14 cellular contexts compared by ENCODE assay signal in genomic region chr14:61453103-61453767, GRCh38.
A peak's percentile ranks its signal among the peaks of the same experiment; 100 is the strongest.
DNase-seq lines count a peak whose midpoint lies in the region; ATAC-seq and TF ChIP-seq lines count a peak whose summit lies in the region.
"Had no signal": no experiment of that assay in that cellular context is flagged by ENCODE, and none has a peak within 500 bp of the region (broad histone marks: within the 10 kb centered on the region; RNA-seq: fewer than 3 reads in every experiment).

No MANE protein-coding gene starts in this region.

- H3K27ac ChIP-seq in CD4-positive, alpha-beta T cell (ENCODE audit: low read depth, low read length): peak overlapping the region; percentile 54
- H3K27ac ChIP-seq in DND-41 (ENCODE audit: low read length) (peak overlapping the region; percentile 90), gastrocnemius medialis (no peak overlapping the region)
- peak overlapping the region; percentile 65 for H3K27ac ChIP-seq in naive thymus-derived CD4-positive, alpha-beta T cell (ENCODE audit: low read depth, low read length)
- H3K27ac ChIP-seq: brain microvascular endothelial cell, sigmoid colon had no signal

- peak overlapping the region; percentile 91 for H3K27ac Mint-ChIP-seq in CD4-positive, alpha-beta T cell
- peak overlapping the region; percentile 90 for H3K27ac Mint-ChIP-seq in activated T-cell treated with anti-CD3 and anti-CD28 coated beads, Interleukin-2, amount 50 U/mL, for 72 hours
- H3K27ac Mint-ChIP-seq in naive thymus-derived CD4-positive, alpha-beta T cell: peak overlapping the region in 8 of 9 donors; percentile 87 to 98 (median 93)
- H3K27ac Mint-ChIP-seq: type B pancreatic cell had no signal

- no peaks in the 10 kb centered on the region for H3K9me3 ChIP-seq in CD4-positive, alpha-beta T cell (ENCODE audit: control insufficient read depth, low read length)
- no peaks in the 10 kb centered on the region for H3K9me3 ChIP-seq in DND-41 (ENCODE audit: insufficient read depth, low read length, severe bottlenecking)
- H3K9me3 ChIP-seq in naive thymus-derived CD4-positive, alpha-beta T cell (ENCODE audit: control insufficient read depth in 2 of 3, low read length in 3 of 3): no peaks in the 10 kb centered on the region
- no peaks in the 10 kb centered on the region for H3K9me3 ChIP-seq in gastrocnemius medialis
- H3K9me3 ChIP-seq: sigmoid colon, SK-N-SH had no signal

- H4K20me1 ChIP-seq in DND-41 (ENCODE audit: insufficient read depth, low read length): no peaks in the 10 kb centered on the region

- no peaks in the 10 kb centered on the region for H3K27me3 ChIP-seq in CD4-positive, alpha-beta T cell (ENCODE audit: control insufficient read depth, insufficient read depth, low read length)
- H3K27me3 ChIP-seq in DND-41 (ENCODE audit: insufficient read depth, low read length, poor library complexity): no peaks in the 10 kb centered on the region
- no peaks in the 10 kb centered on the region for H3K27me3 ChIP-seq in naive thymus-derived CD4-positive, alpha-beta T cell (ENCODE audit: control insufficient read depth in 2 of 2, insufficient read depth in 2 of 2, low read length in 2 of 2)
- no peaks in the 10 kb centered on the region for H3K27me3 ChIP-seq in gastrocnemius medialis
- H3K27me3 ChIP-seq: brain microvascular endothelial cell had no signal

- no peaks in the 10 kb centered on the region for H3K9me3 Mint-ChIP-seq in CD4-positive, alpha-beta T cell
- no peaks in the 10 kb centered on the region for H3K9me3 Mint-ChIP-seq in activated T-cell treated with anti-CD3 and anti-CD28 coated beads, Interleukin-2, amount 50 U/mL, for 72 hours
- H3K9me3 Mint-ChIP-seq in naive thymus-derived CD4-positive, alpha-beta T cell: no peaks in the 10 kb centered on the region
- H3K9me3 Mint-ChIP-seq: type B pancreatic cell had no signal

- H2AFZ ChIP-seq in DND-41 (ENCODE audit: low read depth, low read length): peak overlapping the region; percentile 41; the same call in 1 of the 2 replicates

- H3K4me2 ChIP-seq in DND-41 (ENCODE audit: insufficient read depth, low read length): peak overlapping the region; percentile 57
- H3K4me2 ChIP-seq: SK-N-SH had no signal

- in situ Hi-C loops in gastrocnemius medialis (cut with MboI; ENCODE audit: low sequenced_read_pairs in 4 of 4): loop anchor here (10.0 to 25.0 kb wide), 5 partner anchors 148 to 684 kb away; no protein-coding TSS in a partner anchor

- H3K36me3 ChIP-seq in DND-41 (ENCODE audit: insufficient read depth, low read length) (peaks cover 78% of the 10 kb centered on the region), gastrocnemius medialis (peaks cover 0 to 7% of the 10 kb centered on the region in 2 donors)
- H3K36me3 ChIP-seq in naive thymus-derived CD4-positive, alpha-beta T cell (ENCODE audit: control insufficient read depth in 2 of 3, insufficient read depth in 3 of 3, low read length in 3 of 3): peaks cover 19 to 33% (median 30%) of the 10 kb centered on the region in 3 experiments
- H3K36me3 ChIP-seq: brain microvascular endothelial cell had no signal

- TF ChIP-seq POLR2A in gastrocnemius medialis (IDR thresholded peaks at IDR 0.05): no peak

- POLR2A ChIA-PET in CD4-positive, alpha-beta T cell (lab: Charles Lee): interaction anchor here (0.5 to 2.4 kb wide), 21 partner anchors 11 to 172 kb away, joined by 3 to 21 read pairs (median 5); partner anchors contain the start of genes PRKCH and TMEM30B
- POLR2A ChIA-PET in naive thymus-derived CD4-positive, alpha-beta T cell (lab: Charles Lee): interaction anchor here (0.6 to 1.7 kb wide), 11 partner anchors 17 to 172 kb away, joined by 3 to 17 read pairs (median 4); partner anchors contain the start of genes PRKCH and TMEM30B

- peaks cover 67% of the 10 kb centered on the region for H3K79me2 ChIP-seq in DND-41 (ENCODE audit: insufficient read depth, low read length)

- ATAC-seq in CD4-positive, alpha-beta T cell (ENCODE audit: poor library complexity): no peak
- ATAC-seq in DND-41 (ENCODE audit: insufficient read depth, low read depth) (no peak), gastrocnemius medialis (no peak)
- ATAC-seq in activated T-cell treated with anti-CD3 and anti-CD28 coated beads, Interleukin-2, amount 50 U/mL, for 72 hours (replicated peaks in 1 of 2): no peak
- ATAC-seq in naive thymus-derived CD4-positive, alpha-beta T cell: no peak

- peak overlapping the region; percentile 83 for H3K4me3 Mint-ChIP-seq in CD4-positive, alpha-beta T cell
- peak overlapping the region; percentile 73 to 82 for H3K4me3 Mint-ChIP-seq in activated T-cell treated with anti-CD3 and anti-CD28 coated beads, Interleukin-2, amount 50 U/mL, for 72 hours
- peak overlapping the region; percentile 64 to 90 (median 80) for H3K4me3 Mint-ChIP-seq in naive thymus-derived CD4-positive, alpha-beta T cell
- H3K4me3 Mint-ChIP-seq: type B pancreatic cell had no signal

- H3K4me1 Mint-ChIP-seq in CD4-positive, alpha-beta T cell (ENCODE audit: low read depth): peaks cover 95% of the 10 kb centered on the region
- H3K4me1 Mint-ChIP-seq in activated T-cell treated with anti-CD3 and anti-CD28 coated beads, Interleukin-2, amount 50 U/mL, for 72 hours (ENCODE audit: low read depth): peaks cover 98% of the 10 kb centered on the region
- peaks cover 69 to 99% (median 95%) of the 10 kb centered on the region in 7 donors for H3K4me1 Mint-ChIP-seq in naive thymus-derived CD4-positive, alpha-beta T cell

- H3K9ac ChIP-seq in DND-41 (ENCODE audit: low read depth, low read length): peak overlapping the region; percentile 70
- H3K9ac ChIP-seq: SK-N-SH had no signal

- CTCF ChIA-PET in CD4-positive, alpha-beta T cell (lab: Charles Lee): interaction anchor here (0.7 to 1.2 kb wide), 4 partner anchors 10 to 184 kb away, joined by 3 to 6 read pairs (median 3); no protein-coding TSS in a partner anchor
- CTCF ChIA-PET in naive thymus-derived CD4-positive, alpha-beta T cell (lab: Charles Lee): interaction anchor here (0.7 to 1.8 kb wide), 4 partner anchors 8 to 161 kb away, joined by 3 to 6 read pairs (median 4); no protein-coding TSS in a partner anchor

- intact Hi-C loops in CD4-positive, alpha-beta T cell (cut with DNase I, micrococcal nuclease): loop anchor here (2.0 to 5.0 kb wide), 4 partner anchors 46 to 156 kb away; no protein-coding TSS in a partner anchor
- intact Hi-C loops in naive thymus-derived CD4-positive, alpha-beta T cell (cut with micrococcal nuclease): loop anchor here in 1 of 2 donors (2.0 kb wide), 3 partner anchors 14 to 130 kb away; no protein-coding TSS in a partner anchor
- intact Hi-C loops in gastrocnemius medialis (cut with DNase I; ENCODE audit: low total_unique reads): loop anchor here (5.0 kb wide), 1 partner anchor 131 kb away; the partner anchor contains the start of gene PRKCH

- H3K27me3 Mint-ChIP-seq in CD4-positive, alpha-beta T cell: no peaks in the 10 kb centered on the region
- H3K27me3 Mint-ChIP-seq in activated T-cell treated with anti-CD3 and anti-CD28 coated beads, Interleukin-2, amount 50 U/mL, for 72 hours (ENCODE audit: low read depth): no peaks in the 10 kb centered on the region
- no peaks in the 10 kb centered on the region for H3K27me3 Mint-ChIP-seq in naive thymus-derived CD4-positive, alpha-beta T cell
- H3K27me3 Mint-ChIP-seq: type B pancreatic cell had no signal

- peaks cover 100% of the 10 kb centered on the region for H3K36me3 Mint-ChIP-seq in CD4-positive, alpha-beta T cell (ENCODE audit: low read depth)
- H3K36me3 Mint-ChIP-seq in activated T-cell treated with anti-CD3 and anti-CD28 coated beads, Interleukin-2, amount 50 U/mL, for 72 hours (ENCODE audit: insufficient read depth in 2 of 2): peaks cover 30 to 70% of the 10 kb centered on the region in 2 donors
- peaks cover 18 to 84% (median 59%) of the 10 kb centered on the region in 5 donors for H3K36me3 Mint-ChIP-seq in naive thymus-derived CD4-positive, alpha-beta T cell

- H3K4me3 ChIP-seq in DND-41 (ENCODE audit: low read depth in 1 of 2, low read length in 2 of 2): peak overlapping the region in 1 of 2 experiments; percentile 42; a peak in 1 of 4 replicates
- H3K4me3 ChIP-seq in naive thymus-derived CD4-positive, alpha-beta T cell (ENCODE audit: low read length): peak overlapping the region; percentile 31
- H3K4me3 ChIP-seq in gastrocnemius medialis: no peak overlapping the region
- H3K4me3 ChIP-seq: sigmoid colon had no signal

- DNase-seq in CD4-positive, alpha-beta T cell: no peak
- peak; percentile 62 for DNase-seq in DND-41
- no peak for DNase-seq in activated T-cell treated with anti-CD3 and anti-CD28 coated beads, Interleukin-2, amount 50 U/mL, for 72 hours
- DNase-seq in naive thymus-derived CD4-positive, alpha-beta T cell: no peak
- DNase-seq in activated gamma-delta T cell (lab: John Stamatoyannopoulos, UW): no peak
- DNase-seq in gastrocnemius medialis: no peak
- DNase-seq in GM19240 (ENCODE audit: insufficient read length, low spot score): no peak
- DNase-seq: brain microvascular endothelial cell, KG1, NCI-H2029 treated with DMSO at 0.1 percent for 48 hours, posterior cingulate gyrus, sigmoid colon, SK-N-SH had no signal

- H3K4me1 ChIP-seq in DND-41 (ENCODE audit: insufficient read depth, low read length) (peaks cover 82% of the 10 kb centered on the region), gastrocnemius medialis (peaks cover 0 to 9% of the 10 kb centered on the region in 2 donors)
- peaks cover 75 to 78% of the 10 kb centered on the region in 2 donors for H3K4me1 ChIP-seq in naive thymus-derived CD4-positive, alpha-beta T cell (ENCODE audit: control insufficient read depth in 2 of 2, insufficient read depth in 2 of 2, low read length in 2 of 2)
- H3K4me1 ChIP-seq: sigmoid colon had no signal

- TF ChIP-seq CTCF in CD4-positive, alpha-beta T cell (IDR thresholded peaks at IDR 0.05): no peak
- TF ChIP-seq CTCF in DND-41 (IDR thresholded peaks at IDR 0.05; ENCODE audit: borderline replicate concordance, extremely low read depth, low read length, poor library complexity, severe bottlenecking) (no peak), gastrocnemius medialis (IDR thresholded peaks at IDR 0.05 in 4 of 5, conservative IDR thresholded peaks at IDR 0.05 in 1 of 5) (no peak)

Comparison
In these comparisons a context has a peak if more than half of its experiments do, and no peak if none do; other contexts are left out.
1. H3K27ac ChIP-seq: peak in CD4-positive, alpha-beta T cell (single experiment), DND-41 (single experiment) and naive thymus-derived CD4-positive, alpha-beta T cell (single experiment); none in gastrocnemius medialis (0 of 4).
2. Peak in every context shown above with its lines, with median percentiles within 50 percentile points of each other: H3K27ac Mint-ChIP-seq and H3K4me3 Mint-ChIP-seq.